ENCODE assay signal across 31 cellular contexts in the genomic region with DNA sequence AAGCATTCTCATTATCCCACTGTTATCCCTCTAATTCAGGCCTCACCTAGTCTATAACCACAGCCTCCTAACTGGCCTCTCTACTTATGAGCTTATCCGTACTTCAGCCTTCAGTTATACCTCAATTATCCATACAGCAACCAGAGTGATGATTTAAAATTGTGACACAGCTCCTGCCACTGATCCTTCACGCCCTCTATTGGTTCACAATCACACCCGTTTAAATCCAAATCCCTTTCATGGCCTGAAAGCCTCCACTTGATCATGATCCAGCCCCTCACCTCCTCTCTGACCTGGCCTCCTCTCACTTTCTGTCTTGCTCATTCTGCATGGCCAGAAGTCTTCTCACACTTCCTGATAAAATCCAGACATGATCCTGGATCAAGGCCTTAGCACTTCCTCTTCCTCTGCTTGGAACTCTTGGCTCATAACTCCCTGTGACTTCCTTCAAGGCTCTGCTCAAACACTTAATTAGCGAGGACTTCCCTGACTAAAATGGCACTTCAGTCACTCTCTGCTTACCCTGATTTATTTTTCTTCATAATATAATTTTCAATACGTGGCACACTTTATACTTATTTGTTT. TPM values are rescaled to one million over a fixed set of nuclear protein-coding genes. Genes with fewer than 3 reads are reported as not detected.
DNase-seq lines count a peak whose midpoint lies in the region; FAIRE-seq and TF ChIP-seq lines count a peak whose summit lies in the region.
"Had no signal": no experiment of that assay in that cellular context is flagged by ENCODE, and none has a peak within 500 bp of the region (broad histone marks: within the 10 kb centered on the region; RNA-seq: fewer than 3 reads in every experiment).

No MANE protein-coding gene starts in this region.

- H3K27ac ChIP-seq in OCI-LY1 (ENCODE audit: low read depth, low read length, poor library complexity, severe bottlenecking), result no peak overlapping the region
- H3K27ac ChIP-seq in H1 (ENCODE audit: low read depth, low read length), result no peak overlapping the region
- no peak overlapping the region for H3K27ac ChIP-seq in smooth muscle cell (ENCODE audit: low read depth)
- H3K27ac ChIP-seq in kidney (ENCODE audit: low read depth in 2 of 2, low read length in 2 of 2), result no peak overlapping the region
- H3K27ac ChIP-seq: breast epithelium, foreskin keratinocyte, KMS-11, prostate gland, thoracic aorta, uterus had no signal

- no peak for TF ChIP-seq EP300 in H1 (IDR thresholded peaks at IDR 0.05; ENCODE audit: borderline replicate concordance in 1 of 2, low read depth in 2 of 2, low read length in 2 of 2)

- H2BK5ac ChIP-seq in H1 (ENCODE audit: low read depth, low read length), result no peak overlapping the region

- H3K27me3 ChIP-seq in OCI-LY1 (ENCODE audit: insufficient read depth, low read length) (no peaks in the 10 kb centered on the region), H1 (replicated peaks in 1 of 4; ENCODE audit: control insufficient read depth in 3 of 4, extremely low read depth in 1 of 4, insufficient read depth in 3 of 4, low read length in 3 of 4) (no peaks in the 10 kb centered on the region), smooth muscle cell (ENCODE audit: low read depth) (no peaks in the 10 kb centered on the region)
- H3K27me3 ChIP-seq: breast epithelium, foreskin keratinocyte, uterus had no signal

- H3F3A ChIP-seq in OCI-LY1 (ENCODE audit: insufficient read depth, low read length) (no peaks in the 10 kb centered on the region), smooth muscle cell (ENCODE audit: low read depth) (no peaks in the 10 kb centered on the region)

- no peak for TF ChIP-seq POLR2A in H1 (IDR thresholded peaks at IDR 0.05; ENCODE audit: control extremely low read depth in 1 of 2, low read depth in 2 of 2, low read length in 2 of 2)

- H4K20me1 ChIP-seq in OCI-LY1 (ENCODE audit: insufficient read depth, low read length), result no peaks in the 10 kb centered on the region
- H4K20me1 ChIP-seq in H1 (replicated peaks in 1 of 2; ENCODE audit: control insufficient read depth in 1 of 2, insufficient read depth in 2 of 2, low read length in 2 of 2), result no peaks in the 10 kb centered on the region
- H4K20me1 ChIP-seq in smooth muscle cell (ENCODE audit: low read depth), result no peaks in the 10 kb centered on the region

- CTCF ChIA-PET in H1 (lab: Charles Lee; ENCODE audit: partially characterized antibody), result no interaction called here

- no peak overlapping the region for H2AFZ ChIP-seq in OCI-LY1 (ENCODE audit: low read length)
- 0 out of 2 replicates have a peak overlapping the region, but pooled peaks have one; percentile 52 for H2AFZ ChIP-seq in H1 (ENCODE audit: low read length)
- peak overlapping the region; percentile 12 for H2AFZ ChIP-seq in smooth muscle cell (ENCODE audit: low read depth)

- no peak overlapping the region for H2BK15ac ChIP-seq in H1 (ENCODE audit: low read length)

- H3K23ac ChIP-seq in H1 (ENCODE audit: insufficient read length), result no peak overlapping the region

- no peak overlapping the region for H3K56ac ChIP-seq in H1 (replicated peaks; ENCODE audit: insufficient read length, low read depth, low read length)

- no peak overlapping the region for H4K91ac ChIP-seq in H1 (replicated peaks; ENCODE audit: insufficient read length, low read length)

- H3K36me3 ChIP-seq in OCI-LY1 (ENCODE audit: insufficient read depth, low read length) (no peaks in the 10 kb centered on the region), H1 (ENCODE audit: control insufficient read depth in 2 of 4, insufficient read depth in 4 of 4, low read length in 3 of 4) (no peaks in the 10 kb centered on the region), smooth muscle cell (ENCODE audit: low read depth) (no peaks in the 10 kb centered on the region), kidney (ENCODE audit: control insufficient read depth in 1 of 2, insufficient read depth in 2 of 2, low read length in 2 of 2) (no peaks in the 10 kb centered on the region)
- H3K36me3 ChIP-seq: breast epithelium, prostate gland, thoracic aorta, uterus had no signal

- no peak overlapping the region for H3K4ac ChIP-seq in H1 (replicated peaks; ENCODE audit: insufficient read length, low read depth, low read length)

- H2AK5ac ChIP-seq in H1 (ENCODE audit: low read depth, low read length), result no peak overlapping the region

- TF ChIP-seq CTCF in OCI-LY1 (IDR thresholded peaks at IDR 0.05; ENCODE audit: low read length), result peak; percentile 12; the same call in 1 of the 2 replicates
- no peak for TF ChIP-seq CTCF in H1 (IDR thresholded peaks at IDR 0.05; ENCODE audit: control extremely low read depth in 1 of 3, insufficient read depth in 1 of 3, low read depth in 1 of 3, low read length in 3 of 3)
- TF ChIP-seq CTCF in smooth muscle cell (IDR thresholded peaks at IDR 0.05; ENCODE audit: borderline replicate concordance, insufficient read depth, poor library complexity, severe bottlenecking), result no peak
- TF ChIP-seq CTCF in kidney (IDR thresholded peaks at IDR 0.05; ENCODE audit: borderline replicate concordance, extremely low read depth, insufficient read depth), result no peak

- no peak overlapping the region for H3K14ac ChIP-seq in H1 (ENCODE audit: insufficient read length)

- no peak overlapping the region for H2BK120ac ChIP-seq in H1 (replicated peaks; ENCODE audit: low read depth, low read length)

- POLR2A ChIA-PET in H1 (lab: Charles Lee; ENCODE audit: partially characterized antibody), result no interaction called here

- TF ChIP-seq RAD21 in H1 (IDR thresholded peaks at IDR 0.05 in 1 of 2, conservative IDR thresholded peaks at IDR 0.05 in 1 of 2; ENCODE audit: low read depth in 2 of 2, low read length in 2 of 2), result no peak

- 0 out of 2 replicates have a peak overlapping the region, but pooled peaks have one; percentile 27 for H2BK20ac ChIP-seq in H1 (ENCODE audit: low read length)

- DNase-seq in NCI-H82 (lab: John Stamatoyannopoulos, UW), result peak; percentile 16
- DNase-seq in NCI-H82 treated with DMSO at 0.1 percent for 48 hours (lab: John Stamatoyannopoulos, UW; ENCODE audit: unreplicated experiment), result no peak
- no peak for DNase-seq in H1 (ENCODE audit: low read depth in 1 of 2, low spot score in 2 of 2)
- no peak for DNase-seq in smooth muscle cell (lab: John Stamatoyannopoulos, UW; ENCODE audit: unreplicated experiment)
- no peak for DNase-seq in NCI-H1048 (lab: John Stamatoyannopoulos, UW)
- DNase-seq in NCI-H1436 (lab: John Stamatoyannopoulos, UW), result no peak
- DNase-seq in kidney, result no peak
- DNase-seq: activated CD8-positive, alpha-beta T cell treated with anti-CD3 and anti-CD28 coated beads for 36 hours; amygdala; CD4-positive, alpha-beta memory T cell; effector memory CD8-positive, alpha-beta T cell; EL; foreskin keratinocyte; immature natural killer cell; NCI-H187 treated with DMSO at 0.1 percent for 48 hours; NCI-H510A treated with DMSO at 0.1 percent for 48 hours; NK-92 treated with Interleukin-12 subunit alpha and Interleukin-12 subunit beta, amount 100 ng/mL, for 24 hours; stimulated activated naive CD8-positive, alpha-beta T cell treated with anti-CD3 and anti-CD28 coated beads, Interleukin-15, Interleukin-2, amounts not matched to agents 100 U/mL and 50 U/mL, for 24 hours; T-helper 1 cell; uterus had no signal

- H3K9me3 ChIP-seq in OCI-LY1 (ENCODE audit: low read length) (no peaks in the 10 kb centered on the region), H1 (ENCODE audit: insufficient read depth in 2 of 2, low read depth in 1 of 2, low read length in 1 of 2) (no peaks in the 10 kb centered on the region), smooth muscle cell (replicated peaks; ENCODE audit: low read depth) (no peaks in the 10 kb centered on the region), kidney (ENCODE audit: control insufficient read depth in 1 of 2, low read length in 2 of 2) (no peaks in the 10 kb centered on the region)
- H3K9me3 ChIP-seq: breast epithelium, prostate gland, thoracic aorta, uterus had no signal

- H3K4me2 ChIP-seq in OCI-LY1 (ENCODE audit: low read length), result no peak overlapping the region
- no peak overlapping the region for H3K4me2 ChIP-seq in H1 (ENCODE audit: insufficient read depth in 1 of 2, low read depth in 2 of 2, low read length in 2 of 2)
- H3K4me2 ChIP-seq in smooth muscle cell, result no peak overlapping the region
- H3K4me2 ChIP-seq: KMS-11 had no signal

- H4K8ac ChIP-seq in H1 (ENCODE audit: extremely low read depth, insufficient read depth, low read length), result no peak overlapping the region

- H3K79me2 ChIP-seq in OCI-LY1 (ENCODE audit: insufficient read depth, low read length) (no peaks in the 10 kb centered on the region), H1 (ENCODE audit: control insufficient read depth in 1 of 2, insufficient read depth in 2 of 2, low read length in 2 of 2) (no peaks in the 10 kb centered on the region), smooth muscle cell (ENCODE audit: low read depth) (no peaks in the 10 kb centered on the region)

- no peak overlapping the region for H4K5ac ChIP-seq in H1 (ENCODE audit: insufficient read length, low read depth, low read length)

- no peak overlapping the region for H3K18ac ChIP-seq in H1 (ENCODE audit: extremely low read depth, low read length)

- FAIRE-seq in H1 (lab: Jason Lieb, UNC), result no peak
- no peak for FAIRE-seq in kidney (lab: Jason Lieb, UNC)
- FAIRE-seq: colon, GM12892 had no signal

- H2BK12ac ChIP-seq in H1 (ENCODE audit: low read depth, low read length), result no peak overlapping the region

- no peak overlapping the region for H3K9ac ChIP-seq in OCI-LY1 (ENCODE audit: low read length)
- H3K9ac ChIP-seq in H1 (replicated peaks in 1 of 4; ENCODE audit: extremely low read depth in 1 of 4, low read depth in 3 of 4, low read length in 3 of 4), result no peak overlapping the region
- no peak overlapping the region for H3K9ac ChIP-seq in smooth muscle cell (ENCODE audit: low read depth)
- no peak overlapping the region for H3K9ac ChIP-seq in kidney (ENCODE audit: low read length in 2 of 2)
- H3K9ac ChIP-seq: KMS-11 had no signal

- no peaks in the 10 kb centered on the region for H3K79me1 ChIP-seq in H1 (ENCODE audit: low read depth, low read length)

- intact Hi-C loops in kidney (cut with DNase I), result no loop called here

- WGBS in H1 (ENCODE audit: extremely low coverage in 1 of 2, insufficient coverage in 1 of 2, insufficient read length in 1 of 2, insufficient replicate concordance in 2 of 2, low coverage in 1 of 2, low lambda C conversion rate in 2 of 2, missing lambda C conversion rate in 1 of 2), 2 experiments, result 69% methylated on average over 5 of the region's 5 CpGs; no CpG with 5 or more reads in 1 of the 2 experiments
- 60% methylated on average over 5 of the region's 5 CpGs for WGBS in smooth muscle cell (ENCODE audit: low lambda C conversion rate)

- H3K4me1 ChIP-seq in OCI-LY1 (ENCODE audit: insufficient read depth, low read length, severe bottlenecking) (no peaks in the 10 kb centered on the region), H1 (replicated peaks in 1 of 4; ENCODE audit: control insufficient read depth in 3 of 4, insufficient read depth in 4 of 4, low read length in 3 of 4) (no peaks in the 10 kb centered on the region), smooth muscle cell (ENCODE audit: low read depth) (no peaks in the 10 kb centered on the region), kidney (ENCODE audit: control insufficient read depth in 1 of 2, insufficient read depth in 1 of 2, low read depth in 1 of 2, low read length in 2 of 2) (no peaks in the 10 kb centered on the region)
- H3K4me1 ChIP-seq: breast epithelium, foreskin keratinocyte, prostate gland, uterus had no signal

- H3K4me3 ChIP-seq in OCI-LY1 (ENCODE audit: low read depth, low read length, poor library complexity, severe bottlenecking) (no peak overlapping the region), H1 (ENCODE audit: extremely low read depth in 1 of 4, insufficient read depth in 2 of 4, low read depth in 3 of 4, low read length in 4 of 4) (no peak overlapping the region), smooth muscle cell (no peak overlapping the region), kidney (ENCODE audit: low read length in 2 of 2) (no peak overlapping the region)
- H3K4me3 ChIP-seq: breast epithelium, prostate gland, thoracic aorta, uterus had no signal

- H3K9me2 ChIP-seq in OCI-LY1 (ENCODE audit: low read depth, low read length), result no peaks in the 10 kb centered on the region

- H3K23me2 ChIP-seq in H1 (ENCODE audit: low read depth, low read length), result no peaks in the 10 kb centered on the region

RNA-seq across cellular contexts. Expression of a gene that starts 19.0 kb away (rescaled TPM):
- total RNA-seq in H1 (2021; fragmentation: NEBNext Ultra II Directional; extraction: Animal tissue kit (Norgen Biotek cat#: 25700)), result 1.9 and 2.8 TPM in 2 replicates
- 0.77 and 1.6 TPM in 2 replicates for polyA plus RNA-seq in H1 (2011; rRNA removed)
- 1.7 TPM for polyA plus RNA-seq in H1 (2011; cell fraction: cytosol; rRNA removed)
- polyA plus RNA-seq in H1 (2011; cell fraction: nucleus; rRNA removed), result 1.1 TPM
- polyA plus RNA-seq in H1 (2012, experiment 1 of 2), result 1.0 to 3.0 TPM (median 2.4 TPM) in 4 replicates
- polyA plus RNA-seq in H1 (2012, experiment 2 of 2), result 0.56 TPM
- polyA plus RNA-seq in H1 (2013, experiment 1 of 2), result 2.8 TPM
- polyA plus RNA-seq in H1 (2013, experiment 2 of 2), result 4.0 TPM
- polyA minus RNA-seq in H1 (2011; rRNA and poly(A)+ RNA removed), result 2.0 and 3.4 TPM in 2 replicates
- 1.4 TPM for polyA minus RNA-seq in H1 (2011; cell fraction: cytosol; rRNA and poly(A)+ RNA removed)
- polyA minus RNA-seq in H1 (2011; cell fraction: nucleus; rRNA and poly(A)+ RNA removed), result 4.1 TPM
- total RNA-seq in smooth muscle cell, result not detected in 2 replicates
- not detected in 2 replicates for polyA plus RNA-seq in smooth muscle cell
- 1.2 TPM for total RNA-seq in kidney
- polyA plus RNA-seq in kidney (ENCODE audit: insufficient read depth, low read depth, low replicate concordance), result 1.6 TPM
- total RNA-seq: A172; activated CD8-positive, alpha-beta T cell treated with anti-CD3 and anti-CD28 coated beads for 36 hours; activated T-helper 2 cell treated with anti-CD3 and anti-CD28 coated beads, Interferon-gamma antibody, Interleukin-2, Interleukin-4, amounts not matched to agents 10 μg/mL and 5 μg/mL and 100 μg/mL, durations not matched to agents 14 hours and 24 hours and 36 hours; CD4-positive, alpha-beta memory T cell; foreskin keratinocyte; H4; HT-29 had no signal
- polyA plus RNA-seq: CD4-positive, alpha-beta memory T cell; foreskin keratinocyte; immature natural killer cell had no signal
